16 cellular contexts compared by ENCODE assay signal in the genomic region with DNA sequence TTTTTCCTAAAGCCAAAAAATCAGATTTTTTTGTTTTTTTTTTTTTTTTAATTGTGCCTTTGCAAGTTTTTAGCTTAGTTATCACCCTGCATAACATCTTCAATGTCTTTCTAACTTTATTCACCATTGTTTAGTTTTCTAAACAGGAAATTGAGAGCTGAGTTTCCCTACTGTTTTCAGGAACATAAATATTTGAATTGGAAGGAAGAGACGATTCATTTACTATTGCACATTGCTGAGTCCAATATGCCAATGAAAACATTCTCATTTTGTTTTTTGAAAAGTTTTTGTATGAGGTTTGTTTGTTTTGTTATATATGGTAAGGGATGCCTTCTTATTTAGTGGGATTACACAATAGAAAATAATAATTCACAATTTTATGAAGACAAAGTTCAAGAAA.
DNase-seq lines count a peak whose midpoint lies in the region; ATAC-seq, FAIRE-seq and TF ChIP-seq lines count a peak whose summit lies in the region.
"Had no signal": no experiment of that assay in that cellular context is flagged by ENCODE, and none has a peak within 500 bp of the region (broad histone marks: within the 10 kb centered on the region; RNA-seq: fewer than 3 reads in every experiment).

No MANE protein-coding gene starts in this region.

- POLR2A ChIA-PET in endothelial cell of umbilical vein (lab: Charles Lee): no interaction called here

- H3K79me2 ChIP-seq in ACC112 (ENCODE audit: control insufficient read depth, insufficient read depth, low read length, unreplicated experiment): no peaks in the 10 kb centered on the region
- H3K79me2 ChIP-seq in endothelial cell of umbilical vein (ENCODE audit: control insufficient read depth, insufficient read depth, low read length): no peaks in the 10 kb centered on the region

- no peaks in the 10 kb centered on the region for H3K27me3 ChIP-seq in ACC112 (ENCODE audit: insufficient read depth, low read length)
- H3K27me3 ChIP-seq in endothelial cell of umbilical vein (ENCODE audit: control insufficient read depth in 2 of 2, insufficient read depth in 2 of 2, low read length in 2 of 2): no peaks in the 10 kb centered on the region
- no peaks in the 10 kb centered on the region for H3K27me3 ChIP-seq in testis
- H3K27me3 ChIP-seq: BLaER1 treated with 17β-estradiol and CSF1 and Interleukin-3, amounts not matched to agents 10 nM and 100 nM had no signal

- DNase-seq in brain pericyte (ENCODE audit: low read depth, low spot score) (peak; percentile 68), endothelial cell of umbilical vein (ENCODE audit: low read depth, low spot score) (peak; percentile 73), pulmonary artery endothelial cell (ENCODE audit: low read depth, low spot score) (peak; percentile 11), testis (no peak), NCI-H1694 (lab: John Stamatoyannopoulos, UW) (no peak), COLO668 (lab: John Stamatoyannopoulos, UW; ENCODE audit: unreplicated experiment) (no peak)
- DNase-seq: Calu3; CD4-positive, CD25-positive, alpha-beta regulatory T cell; DMS 273 treated with DMSO at 0.1 percent for 48 hours; GM23248 had no signal

- H4K20me1 ChIP-seq in endothelial cell of umbilical vein (replicated peaks; ENCODE audit: control insufficient read depth, extremely low read depth, insufficient read depth, low read length): no peaks in the 10 kb centered on the region
- H4K20me1 ChIP-seq: BLaER1 treated with 17β-estradiol and CSF1 and Interleukin-3, amounts not matched to agents 10 nM and 100 nM had no signal

- peak; percentile 40 for FAIRE-seq in endothelial cell of umbilical vein (lab: Jason Lieb, UNC)
- FAIRE-seq: GM18507, H54 had no signal

- no peaks in the 10 kb centered on the region for H3K9me1 ChIP-seq in endothelial cell of umbilical vein (replicated peaks; ENCODE audit: control insufficient read depth, extremely low read depth, insufficient read depth, low read length)

- H3K27ac ChIP-seq in ACC112 (ENCODE audit: low read depth, low read length) (no peak overlapping the region), endothelial cell of umbilical vein (ENCODE audit: insufficient read depth, low read depth, low read length) (no peak overlapping the region), testis (no peak overlapping the region)
- H3K27ac ChIP-seq: 22Rv1; BLaER1 treated with 17β-estradiol and CSF1 and Interleukin-3, amounts not matched to agents 10 nM and 100 nM; GM23248 had no signal

- CTCF ChIA-PET in endothelial cell of umbilical vein (lab: Charles Lee): interaction anchor here (0.6 to 1.6 kb wide), 6 partner anchors 17 to 230 kb away, joined by 3 to 8 read pairs (median 4); no protein-coding TSS in a partner anchor

- intact Hi-C loops in endothelial cell of umbilical vein (cut with micrococcal nuclease): no loop called here
- intact Hi-C loops in testis (cut with DNase I; ENCODE audit: low total_unique reads): no loop called here

- H3K4me1 ChIP-seq in ACC112 (ENCODE audit: control insufficient read depth, insufficient read depth, low read length, unreplicated experiment) (no peaks in the 10 kb centered on the region), endothelial cell of umbilical vein (ENCODE audit: control insufficient read depth, extremely low read depth, insufficient read depth, low read length) (peaks cover 14% of the 10 kb centered on the region), testis (no peaks in the 10 kb centered on the region)
- H3K4me1 ChIP-seq: BLaER1 treated with 17β-estradiol and CSF1 and Interleukin-3, amounts not matched to agents 10 nM and 100 nM had no signal

- dilution Hi-C loops in endothelial cell of umbilical vein (cut with MboI; ENCODE audit: extremely low pct_ligation_motif_present, low sequenced_read_pairs): no loop called here

- no peak overlapping the region for H3K9ac ChIP-seq in endothelial cell of umbilical vein (replicated peaks; ENCODE audit: extremely low read depth, insufficient read depth, low read length)
- H3K9ac ChIP-seq: BLaER1 treated with 17β-estradiol and CSF1 and Interleukin-3, amounts not matched to agents 10 nM and 100 nM; GM23248 had no signal

- no TSS peak for BruUV-seq in endothelial cell of umbilical vein (replicated peaks; lab: Mats Ljungman, UMichigan)

- H3K4me3 ChIP-seq in ACC112 (ENCODE audit: low read depth, low read length) (no peak overlapping the region), endothelial cell of umbilical vein (replicated peaks in 1 of 3; ENCODE audit: insufficient read depth in 1 of 3, low read depth in 1 of 3, low read length in 3 of 3) (no peak overlapping the region), testis (no peak overlapping the region)
- H3K4me3 ChIP-seq: BLaER1 treated with 17β-estradiol and CSF1 and Interleukin-3, amounts not matched to agents 10 nM and 100 nM; GM23248 had no signal

- H3K36me3 ChIP-seq in ACC112 (ENCODE audit: insufficient read depth, low read length) (no peaks in the 10 kb centered on the region), endothelial cell of umbilical vein (ENCODE audit: control insufficient read depth in 2 of 2, extremely low read depth in 1 of 2, insufficient read depth in 2 of 2, low read length in 2 of 2) (no peaks in the 10 kb centered on the region), testis (ENCODE audit: low read depth, missing control alignments) (no peaks in the 10 kb centered on the region)
- H3K36me3 ChIP-seq: BLaER1 treated with 17β-estradiol and CSF1 and Interleukin-3, amounts not matched to agents 10 nM and 100 nM had no signal

- peak overlapping the region; percentile 58 for H3K4me2 ChIP-seq in endothelial cell of umbilical vein (ENCODE audit: insufficient read depth, low read length)
- H3K4me2 ChIP-seq: BLaER1 treated with 17β-estradiol and CSF1 and Interleukin-3, amounts not matched to agents 10 nM and 100 nM had no signal

- TF ChIP-seq CTCF in endothelial cell of umbilical vein (IDR thresholded peaks at IDR 0.05; ENCODE audit: extremely low read depth in 1 of 2, insufficient read depth in 1 of 2, low read depth in 1 of 2, low read length in 2 of 2): no peak
- no peak for TF ChIP-seq CTCF in testis (IDR thresholded peaks at IDR 0.05)

- ATAC-seq in GM18502 (IDR thresholded peaks at IDR 0.05; ENCODE audit: poor library complexity, unreplicated experiment): no peak

- no peaks in the 10 kb centered on the region for H3K9me3 ChIP-seq in endothelial cell of umbilical vein (replicated peaks; ENCODE audit: control insufficient read depth, insufficient read depth, low read length)
- H3K9me3 ChIP-seq in testis: no peaks in the 10 kb centered on the region

- 48 to 58% methylated on average over 1 of the region's 1 CpG for WGBS in testis, 2 donors

- no peak for TF ChIP-seq POLR2A in endothelial cell of umbilical vein (IDR thresholded peaks at IDR 0.05; ENCODE audit: low read depth, low read length)
- TF ChIP-seq POLR2A in testis (IDR thresholded peaks at IDR 0.05): no peak

- H2AFZ ChIP-seq in ACC112 (ENCODE audit: low read length, unreplicated experiment): peak overlapping the region; percentile 58
- H2AFZ ChIP-seq in endothelial cell of umbilical vein (ENCODE audit: low read depth, low read length): no peak overlapping the region
- H2AFZ ChIP-seq: GM23248 had no signal

TF ChIP-seq in endothelial cell of umbilical vein, 7 proteins besides CTCF, POLR2A, EP300 and RAD21:
- TF ChIP-seq JUN (IDR thresholded peaks at IDR 0.05; ENCODE audit: borderline replicate concordance, insufficient read depth, insufficient read length, low read depth) (no peak), FOS (IDR thresholded peaks at IDR 0.05; ENCODE audit: borderline replicate concordance, insufficient read depth, low read length) (peak; percentile 23)

Comparison
In these comparisons a context has a peak if more than half of its experiments do, and no peak if none do; other contexts are left out.
1. DNase-seq: peak in brain pericyte (single experiment), endothelial cell of umbilical vein (single experiment) and pulmonary artery endothelial cell (single experiment); none in testis (single experiment), NCI-H1694 (single experiment) and COLO668 (single experiment).